In genomic region chr22:40552070-40552469, GRCh38 we compare ENCODE assay signal across 22 cellular contexts.
DNase-seq lines count a peak whose midpoint lies in the region; ATAC-seq, FAIRE-seq and TF ChIP-seq lines count a peak whose summit lies in the region.
"Had no signal": no experiment of that assay in that cellular context is flagged by ENCODE, and none has a peak within 500 bp of the region (broad histone marks: within the 10 kb centered on the region; RNA-seq: fewer than 3 reads in every experiment).

No MANE protein-coding gene starts in this region.

- H2BK5ac ChIP-seq in H1 (ENCODE audit: low read depth, low read length) = peak overlapping the region; percentile 67; the same call in 1 of the 2 replicates

- H4K20me1 ChIP-seq in H1 (replicated peaks in 1 of 2; ENCODE audit: control insufficient read depth in 1 of 2, insufficient read depth in 2 of 2, low read length in 2 of 2) = no peaks in the 10 kb centered on the region

- no peak overlapping the region for H4K5ac ChIP-seq in H1 (ENCODE audit: insufficient read length, low read depth, low read length)

- no peak overlapping the region for H3K27ac ChIP-seq in right atrium auricular region
- no peak overlapping the region for H3K27ac ChIP-seq in H1 (ENCODE audit: low read depth, low read length)
- H3K27ac ChIP-seq in coronary artery = no peak overlapping the region
- H3K27ac ChIP-seq: BLaER1 treated with 17β-estradiol and CSF1 and Interleukin-3, amounts not matched to agents 10 nM and 100 nM; KMS-11 had no signal

- H4K8ac ChIP-seq in H1 (ENCODE audit: extremely low read depth, insufficient read depth, low read length) = peak overlapping the region; percentile 76; the same call in 1 of the 2 replicates

- no peak overlapping the region for H3K4me2 ChIP-seq in H1 (ENCODE audit: insufficient read depth in 1 of 2, low read depth in 2 of 2, low read length in 2 of 2)
- H3K4me2 ChIP-seq: BLaER1 treated with 17β-estradiol and CSF1 and Interleukin-3, amounts not matched to agents 10 nM and 100 nM; KMS-11 had no signal

- TF ChIP-seq RAD21 in H1 (IDR thresholded peaks at IDR 0.05 in 1 of 2, conservative IDR thresholded peaks at IDR 0.05 in 1 of 2; ENCODE audit: low read depth in 2 of 2, low read length in 2 of 2) = no peak; a peak in 1 of 4 replicates

- H3K4me1 ChIP-seq in right atrium auricular region (peaks cover 0 to 11% of the 10 kb centered on the region in 2 donors), H1 (replicated peaks in 1 of 4; ENCODE audit: control insufficient read depth in 3 of 4, insufficient read depth in 4 of 4, low read length in 3 of 4) (peaks cover 3 to 12% (median 10%) of the 10 kb centered on the region in 4 experiments)
- H3K4me1 ChIP-seq: Caco-2 had no signal

- H3K27me3 ChIP-seq in right atrium auricular region (no peaks in the 10 kb centered on the region), H1 (replicated peaks in 1 of 4; ENCODE audit: control insufficient read depth in 3 of 4, extremely low read depth in 1 of 4, insufficient read depth in 3 of 4, low read length in 3 of 4) (no peaks in the 10 kb centered on the region)
- H3K27me3 ChIP-seq: BLaER1 treated with 17β-estradiol and CSF1 and Interleukin-3, amounts not matched to agents 10 nM and 100 nM; MG63 had no signal

- H4K91ac ChIP-seq in H1 (replicated peaks; ENCODE audit: insufficient read length, low read length) = no peak overlapping the region

- H3K14ac ChIP-seq in H1 (ENCODE audit: insufficient read length) = no peak overlapping the region

- H3K36me3 ChIP-seq in right atrium auricular region (no peaks in the 10 kb centered on the region), H1 (ENCODE audit: control insufficient read depth in 2 of 4, insufficient read depth in 4 of 4, low read length in 3 of 4) (peaks cover 0 to 4% (median 0%) of the 10 kb centered on the region in 4 experiments; a peak in 1 of 8 replicates)

- CTCF ChIA-PET in H1 (lab: Charles Lee; ENCODE audit: partially characterized antibody) = interaction anchor here (0.6 to 1.2 kb wide), 3 partner anchors 58 to 204 kb away, joined by 3 to 5 read pairs (median 4); no protein-coding TSS in a partner anchor

- peak; percentile 93 for ATAC-seq in Right ventricle myocardium inferior
- ATAC-seq in left ventricle myocardium superior = peak; percentile 97
- ATAC-seq: HCT116, PC-3 had no signal

- H3K4ac ChIP-seq in H1 (replicated peaks; ENCODE audit: insufficient read length, low read depth, low read length) = no peak overlapping the region

- TF ChIP-seq POLR2A in H1 (IDR thresholded peaks at IDR 0.05; ENCODE audit: control extremely low read depth in 1 of 2, low read depth in 2 of 2, low read length in 2 of 2) = no peak

- no peak overlapping the region for H3K23ac ChIP-seq in H1 (ENCODE audit: insufficient read length)

- H3K9me3 ChIP-seq in right atrium auricular region (no peaks in the 10 kb centered on the region), H1 (ENCODE audit: insufficient read depth in 2 of 2, low read depth in 1 of 2, low read length in 1 of 2) (peaks cover 0 to 3% of the 10 kb centered on the region in 2 experiments; a peak in 1 of 4 replicates)
- H3K9me3 ChIP-seq: Caco-2, MG63 had no signal

- no peak overlapping the region for H2BK120ac ChIP-seq in H1 (replicated peaks; ENCODE audit: low read depth, low read length)

- peaks cover 0 to 11% of the 10 kb centered on the region in 2 experiments; a peak in 1 of 4 replicates for H3K79me2 ChIP-seq in H1 (ENCODE audit: control insufficient read depth in 1 of 2, insufficient read depth in 2 of 2, low read length in 2 of 2)

- WGBS in H1 (ENCODE audit: extremely low coverage in 1 of 2, insufficient coverage in 1 of 2, insufficient read length in 1 of 2, insufficient replicate concordance in 2 of 2, low coverage in 1 of 2, low lambda C conversion rate in 2 of 2, missing lambda C conversion rate in 1 of 2), 2 experiments = 89% methylated on average over 7 of the region's 9 CpGs; no CpG with 5 or more reads in 1 of the 2 experiments

- no peak overlapping the region for H3K18ac ChIP-seq in H1 (ENCODE audit: extremely low read depth, low read length)

- H3K79me1 ChIP-seq in H1 (ENCODE audit: low read depth, low read length) = no peaks in the 10 kb centered on the region; the same call in 1 of the 2 replicates

- no peak overlapping the region for H3K9ac ChIP-seq in H1 (replicated peaks in 1 of 4; ENCODE audit: extremely low read depth in 1 of 4, low read depth in 3 of 4, low read length in 3 of 4)
- H3K9ac ChIP-seq: BLaER1 treated with 17β-estradiol and CSF1 and Interleukin-3, amounts not matched to agents 10 nM and 100 nM; KMS-11 had no signal

- peak in 1 of 2 donors; percentile 59 for TF ChIP-seq CTCF in right atrium auricular region (IDR thresholded peaks at IDR 0.05)
- no peak for TF ChIP-seq CTCF in H1 (IDR thresholded peaks at IDR 0.05; ENCODE audit: control extremely low read depth in 1 of 3, insufficient read depth in 1 of 3, low read depth in 1 of 3, low read length in 3 of 3)
- no peak for TF ChIP-seq CTCF in GM20000 (IDR thresholded peaks at IDR 0.05; ENCODE audit: extremely low read depth, missing control alignments)
- no peak for TF ChIP-seq CTCF in coronary artery (IDR thresholded peaks at IDR 0.05)

- peak; percentile 70 for DNase-seq in Right ventricle myocardium inferior (ENCODE audit: missing footprints)
- no peak for DNase-seq in right atrium auricular region (ENCODE audit: low spot score)
- DNase-seq in H1 (ENCODE audit: low read depth in 1 of 2, low spot score in 2 of 2) = no peak
- peak; percentile 74 for DNase-seq in left ventricle myocardium superior
- no peak for DNase-seq in stimulated activated CD4-positive, alpha-beta T cell treated with anti-CD3 and anti-CD28 coated beads, Interleukin-2, amount 100 ng/mL, for 24 hours
- DNase-seq in anterior cingulate cortex (lab: John Stamatoyannopoulos, UW) = no peak
- DNase-seq in GM20000 (ENCODE audit: low spot score) = no peak
- no peak for DNase-seq in coronary artery (ENCODE audit: low spot score)
- DNase-seq: 8988T; Caco-2; DMS53; MG63; NCI-H1105; NCI-H1694 treated with DMSO at 0.1 percent for 48 hours; NCI-H345; NCI-H69; NK-92 treated with Interleukin-12 subunit alpha and Interleukin-12 subunit beta, amount 100 ng/mL, for 24 hours; PC-3 had no signal

- H2AFZ ChIP-seq in H1 (ENCODE audit: low read length) = no peak overlapping the region

- H3K56ac ChIP-seq in H1 (replicated peaks; ENCODE audit: insufficient read length, low read depth, low read length) = no peak overlapping the region

- no peak overlapping the region for H2AK5ac ChIP-seq in H1 (ENCODE audit: low read depth, low read length)

- H3K4me3 ChIP-seq in right atrium auricular region = no peak overlapping the region
- no peak overlapping the region for H3K4me3 ChIP-seq in H1 (ENCODE audit: extremely low read depth in 1 of 4, insufficient read depth in 2 of 4, low read depth in 3 of 4, low read length in 4 of 4)
- no peak overlapping the region for H3K4me3 ChIP-seq in coronary artery
- H3K4me3 ChIP-seq: BLaER1 treated with 17β-estradiol and CSF1 and Interleukin-3, amounts not matched to agents 10 nM and 100 nM; MG63 had no signal

- H2BK12ac ChIP-seq in H1 (ENCODE audit: low read depth, low read length) = 0 out of 2 replicates have a peak overlapping the region, but pooled peaks have one; percentile 42

- H2BK20ac ChIP-seq in H1 (ENCODE audit: low read length) = no peak overlapping the region

- no peak for FAIRE-seq in H1 (lab: Jason Lieb, UNC)
- FAIRE-seq: GM18507 had no signal

- POLR2A ChIA-PET in H1 (lab: Charles Lee; ENCODE audit: partially characterized antibody) = interaction anchor here (0.9 kb wide), 1 partner anchor 17 kb away, joined by 4 read pairs; no protein-coding TSS in a partner anchor

- TF ChIP-seq EP300 in H1 (IDR thresholded peaks at IDR 0.05; ENCODE audit: borderline replicate concordance in 1 of 2, low read depth in 2 of 2, low read length in 2 of 2) = no peak

- H3K23me2 ChIP-seq in H1 (ENCODE audit: low read depth, low read length) = no peaks in the 10 kb centered on the region

- H2BK15ac ChIP-seq in H1 (ENCODE audit: low read length) = no peak overlapping the region

- intact Hi-C loops in Right ventricle myocardium inferior (cut with DNase I) (loop anchor here (5.0 kb wide), 1 partner anchor 95 kb away; no protein-coding TSS in a partner anchor), left ventricle myocardium superior (cut with micrococcal nuclease) (no loop called here)

TF ChIP-seq in H1, 55 proteins besides CTCF, POLR2A, EP300 and RAD21:
- TF ChIP-seq GABPA (IDR thresholded peaks at IDR 0.05; ENCODE audit: borderline replicate concordance, insufficient read depth, low read length) (no peak), ZNF274 (IDR thresholded peaks at IDR 0.05; ENCODE audit: borderline replicate concordance, extremely low read depth, low read length) (no peak), EZH2 (IDR thresholded peaks at IDR 0.05; ENCODE audit: low read depth, low read length, severe bottlenecking) (no peak), KDM1A (IDR thresholded peaks at IDR 0.05; ENCODE audit: borderline replicate concordance, low read length) (no peak), ASH2L (IDR thresholded peaks at IDR 0.05; ENCODE audit: low read length) (no peak), JUN (IDR thresholded peaks at IDR 0.05; ENCODE audit: low read depth, low read length) (no peak)

Comparison
In these comparisons a context has a peak if more than half of its experiments do, and no peak if none do; other contexts are left out.
1. DNase-seq: peak in Right ventricle myocardium inferior (single experiment) and left ventricle myocardium superior (single experiment); none in right atrium auricular region (single experiment), H1 (0 of 2), stimulated activated CD4-positive, alpha-beta T cell treated with anti-CD3 and anti-CD28 coated beads, Interleukin-2, amount 100 ng/mL, for 24 hours (0 of 2), anterior cingulate cortex (0 of 58), GM20000 (single experiment) and coronary artery (single experiment).